Comparison of ENCODE assay signal across 26 cellular contexts in the genomic region with DNA sequence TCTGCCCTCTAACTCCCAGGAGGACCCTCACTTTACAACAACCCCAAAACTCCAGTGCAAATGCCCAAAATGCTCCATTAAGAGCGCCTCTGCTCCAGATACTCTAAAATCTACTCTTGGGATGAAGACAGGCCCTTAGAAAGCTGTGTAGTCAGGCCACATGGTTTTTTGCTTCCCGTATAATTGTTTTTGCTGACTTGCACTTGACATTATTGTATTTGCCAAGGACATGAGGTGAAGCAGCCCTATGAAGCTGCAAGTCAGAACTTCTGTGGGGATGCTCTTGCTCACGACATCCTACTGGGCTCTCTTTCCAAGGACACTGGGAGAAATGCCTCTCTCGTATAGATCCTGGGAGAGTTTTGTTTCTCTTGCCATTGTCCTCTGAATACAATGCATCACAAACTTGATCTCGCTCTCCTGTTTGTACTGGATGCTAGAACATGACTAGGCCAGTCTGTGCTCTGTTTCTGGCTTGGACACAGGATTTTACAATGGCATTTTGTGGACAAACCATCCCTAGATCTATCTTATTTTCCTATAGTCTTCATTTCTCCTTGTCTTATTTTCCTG.
"Had no signal": no experiment of that assay in that cellular context is flagged by ENCODE, and none has a peak within 500 bp of the region (broad histone marks: within the 10 kb centered on the region; RNA-seq: fewer than 3 reads in every experiment).

No MANE protein-coding gene starts in this region.

- H3K4me3 Mint-ChIP-seq: T-cell had no signal

- H3K27ac ChIP-seq: HL-60, RWPE1 had no signal

- FAIRE-seq: HTR-8/SVneo had no signal

- H3K4me2 ChIP-seq: SK-N-SH had no signal

- ATAC-seq: Panc1, T-cell had no signal

- H3K27ac Mint-ChIP-seq: T-cell had no signal

- H3K9me3 ChIP-seq: SK-N-SH had no signal

- H3K9ac ChIP-seq: SK-N-SH had no signal

- H3K36me3 Mint-ChIP-seq: T-cell had no signal

- DNase-seq: Karpas-422, KG1, MV-4-11, NCI-H1048, NCI-H1105, NCI-H1417, NCI-H1436 treated with DMSO at 0.1 percent for 48 hours, NCI-H1694, NCI-H187 treated with DMSO at 0.1 percent for 48 hours, NCI-H2029 treated with DMSO at 0.1 percent for 48 hours, NCI-H2171, NCI-H226, NCI-H446, NCI-H510A, NCI-H524 treated with DMSO at 0.1 percent for 48 hours, NCI-H69, NCI-H774, PC-3, SHP77, SK-N-SH, SW 1271, T-cell had no signal

- H3K9me3 Mint-ChIP-seq: T-cell had no signal

- H3K4me1 Mint-ChIP-seq: T-cell had no signal
